11 cellular contexts compared by ENCODE assay signal in the genomic region with DNA sequence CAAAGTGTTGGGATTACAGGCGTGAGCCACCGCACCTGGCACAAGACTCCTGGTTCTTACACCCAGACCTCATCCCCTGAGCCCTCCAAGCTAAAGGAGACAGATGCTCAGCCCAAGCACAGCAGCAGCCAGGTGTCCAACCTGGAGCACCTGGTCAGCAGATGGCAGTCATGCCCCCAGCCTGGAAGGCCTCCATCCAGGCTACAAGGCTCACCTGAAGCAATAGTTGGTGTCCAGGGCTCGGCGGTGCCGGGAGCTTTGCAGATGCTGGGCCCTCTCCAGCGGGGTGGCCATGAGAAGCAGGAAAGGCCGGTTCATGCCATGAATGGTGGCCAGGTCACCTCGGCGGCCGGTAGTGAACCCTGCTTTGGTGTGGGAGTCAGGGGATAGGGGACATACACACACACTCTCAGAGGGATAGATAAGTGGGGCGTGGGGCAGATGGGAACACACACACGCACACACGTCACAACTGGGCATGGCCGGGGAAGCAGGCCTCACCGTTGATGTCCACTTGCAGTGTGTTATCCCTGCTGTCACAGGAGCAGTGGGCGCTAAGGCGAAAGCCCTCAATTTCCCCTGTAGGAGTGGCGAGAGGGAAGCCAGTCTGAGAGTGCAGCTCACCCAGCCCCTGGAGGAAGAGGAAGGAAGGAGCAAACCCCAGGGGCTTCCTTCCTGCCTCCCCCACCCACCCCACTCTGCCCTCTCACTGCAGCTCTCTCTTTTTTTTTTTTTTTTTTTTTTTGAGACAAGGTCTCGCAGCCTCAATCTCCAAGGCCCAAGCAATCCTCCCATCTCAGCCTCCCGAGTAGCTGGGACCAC. TPM values are rescaled to one million over a fixed set of nuclear protein-coding genes. Genes with fewer than 3 reads are reported as not detected.
DNase-seq lines count a peak whose midpoint lies in the region; ATAC-seq and TF ChIP-seq lines count a peak whose summit lies in the region.
"Had no signal": no experiment of that assay in that cellular context is flagged by ENCODE, and none has a peak within 500 bp of the region (broad histone marks: within the 10 kb centered on the region; RNA-seq: fewer than 3 reads in every experiment).

No MANE protein-coding gene starts in this region.

- no peak overlapping the region for H3K9ac ChIP-seq in endodermal cell (ENCODE audit: extremely low read depth, low read length, poor library complexity, severe bottlenecking)

- peak in 1 of 2 donors; percentile 13 for ATAC-seq in activated T-cell treated with anti-CD3 and anti-CD28 coated beads, Interleukin-2, amount 50 U/mL, for 72 hours (replicated peaks in 1 of 2)
- no peak for ATAC-seq in GM18517 (IDR thresholded peaks at IDR 0.05; ENCODE audit: unreplicated experiment)
- no peak for ATAC-seq in GM21360 (IDR thresholded peaks at IDR 0.05; ENCODE audit: unreplicated experiment)

- DNase-seq in activated T-cell treated with anti-CD3 and anti-CD28 coated beads, Interleukin-2, amount 50 U/mL, for 72 hours: no peak
- no peak for DNase-seq in activated T-cell treated with anti-CD3 and anti-CD28 coated beads, Interleukin-2, amount 50 U/mL, for 48 hours
- peak; percentile 39 for DNase-seq in NCI-H69 (lab: John Stamatoyannopoulos, UW)
- peak; percentile 72 for DNase-seq in endodermal cell
- DNase-seq in spleen: peak; percentile 82
- DNase-seq in MG63: no peak
- DNase-seq: brain microvascular endothelial cell, Karpas-422, left cardiac atrium had no signal

- H3K9me3 ChIP-seq in endodermal cell (ENCODE audit: control insufficient read depth, low read length) (no peaks in the 10 kb centered on the region), spleen (no peaks in the 10 kb centered on the region), MG63 (no peaks in the 10 kb centered on the region)

- intact Hi-C loops in spleen (cut with DNase I; ENCODE audit: low total_unique reads): no loop called here

- peaks cover 27% of the 10 kb centered on the region for H3K4me1 Mint-ChIP-seq in activated T-cell treated with anti-CD3 and anti-CD28 coated beads, Interleukin-2, amount 50 U/mL, for 72 hours (ENCODE audit: low read depth)
- no peaks in the 10 kb centered on the region for H3K4me1 Mint-ChIP-seq in endodermal cell

- H3K4me1 ChIP-seq in endodermal cell (ENCODE audit: control insufficient read depth, insufficient read depth, low read length): no peaks in the 10 kb centered on the region
- peaks cover 7 to 100% (median 34%) of the 10 kb centered on the region in 6 donors for H3K4me1 ChIP-seq in spleen

- no peak overlapping the region for H3K27ac ChIP-seq in endodermal cell (ENCODE audit: low read depth, low read length)
- peak overlapping the region in 7 of 8 donors; percentile 39 to 80 (median 56) for H3K27ac ChIP-seq in spleen
- H3K27ac ChIP-seq: brain microvascular endothelial cell had no signal

- TF ChIP-seq POLR2A in spleen (IDR thresholded peaks at IDR 0.05): no peak

- TF ChIP-seq CTCF in endodermal cell (conservative IDR thresholded peaks at IDR 0.05) (peak; percentile 60), spleen (IDR thresholded peaks at IDR 0.05 in 8 of 11, conservative IDR thresholded peaks at IDR 0.05 in 3 of 11) (peak in 1 of 11 experiments; percentile 12)

- H3K9me3 Mint-ChIP-seq in activated T-cell treated with anti-CD3 and anti-CD28 coated beads, Interleukin-2, amount 50 U/mL, for 72 hours: no peaks in the 10 kb centered on the region
- no peaks in the 10 kb centered on the region for H3K9me3 Mint-ChIP-seq in endodermal cell

- H3K36me3 ChIP-seq in endodermal cell (ENCODE audit: control insufficient read depth, insufficient read depth, low read length) (peaks cover 55% of the 10 kb centered on the region), spleen (peaks cover 4 to 100% (median 88%) of the 10 kb centered on the region in 6 donors), MG63 (peaks cover 89% of the 10 kb centered on the region)

- no peaks in the 10 kb centered on the region for H3K27me3 Mint-ChIP-seq in activated T-cell treated with anti-CD3 and anti-CD28 coated beads, Interleukin-2, amount 50 U/mL, for 72 hours (ENCODE audit: low read depth)
- no peaks in the 10 kb centered on the region for H3K27me3 Mint-ChIP-seq in endodermal cell (ENCODE audit: insufficient read depth)

- no peaks in the 10 kb centered on the region for H3K27me3 ChIP-seq in endodermal cell (ENCODE audit: control insufficient read depth, insufficient read depth, low read length, poor library complexity, severe bottlenecking)
- no peaks in the 10 kb centered on the region for H3K27me3 ChIP-seq in spleen (replicated peaks in 1 of 7)
- H3K27me3 ChIP-seq in MG63: no peaks in the 10 kb centered on the region
- H3K27me3 ChIP-seq: brain microvascular endothelial cell had no signal

- H3K36me3 Mint-ChIP-seq in activated T-cell treated with anti-CD3 and anti-CD28 coated beads, Interleukin-2, amount 50 U/mL, for 72 hours (ENCODE audit: insufficient read depth in 2 of 2): peaks cover 5 to 33% of the 10 kb centered on the region in 2 donors
- peaks cover 52% of the 10 kb centered on the region for H3K36me3 Mint-ChIP-seq in endodermal cell (ENCODE audit: low read depth)

- H3K27ac Mint-ChIP-seq in activated T-cell treated with anti-CD3 and anti-CD28 coated beads, Interleukin-2, amount 50 U/mL, for 72 hours: peak overlapping the region; percentile 51
- H3K27ac Mint-ChIP-seq in endodermal cell: peak overlapping the region; percentile 30

- H3K4me3 ChIP-seq in endodermal cell (ENCODE audit: low read length) (no peak overlapping the region), spleen (peak overlapping the region in 3 of 8 donors; percentile 7 to 38 (median 10)), MG63 (no peak overlapping the region)

- H3K4me3 Mint-ChIP-seq in activated T-cell treated with anti-CD3 and anti-CD28 coated beads, Interleukin-2, amount 50 U/mL, for 72 hours: no peak overlapping the region
- H3K4me3 Mint-ChIP-seq in endodermal cell: no peak overlapping the region

- 96% methylated on average over 5 to 20 of the region's 20 CpGs for WGBS in endodermal cell (ENCODE audit: insufficient coverage in 1 of 2, insufficient read length in 1 of 2), 2 experiments
- 69 to 78% (median 75%) methylated on average over 18 to 20 of the region's 20 CpGs for WGBS in spleen, 5 donors

RNA-seq across cellular contexts. Expression of a gene that starts 11.8 kb away (rescaled TPM):
- 10 to 100 TPM; 93.5 to 94.2 TPM for total RNA-seq in activated T-cell treated with anti-CD3 and anti-CD28 coated beads, Interleukin-2, amount 50 U/mL, for 72 hours
- total RNA-seq in endodermal cell (10 to 100 TPM; 56.3 to 60.1 TPM), spleen (100 to 1,000 TPM in 6 of 7 donors, 10 to 100 TPM in 1; 79.3 to 147 (median 130) TPM)
- polyA plus RNA-seq in endodermal cell (2013, experiment 1 of 2): 21.7 TPM
- polyA plus RNA-seq in endodermal cell (2013, experiment 2 of 2): 26.9 TPM
- 10 to 100 TPM; 23.0 to 56.0 (median 25.2) TPM for polyA plus RNA-seq in spleen
- 5.6 and 8.6 TPM in 2 replicates for total RNA-seq in MG63 (2014; rRNA removed; shearing (Covaris generic); ENCODE audit: low replicate concordance)

RNA-seq across cellular contexts. Expression of a gene that starts 22.1 kb away (rescaled TPM):
- total RNA-seq in activated T-cell treated with anti-CD3 and anti-CD28 coated beads, Interleukin-2, amount 50 U/mL, for 72 hours: 1 to 10 TPM; 6.4 to 7.7 TPM
- total RNA-seq in endodermal cell (1 to 10 TPM; 4.5 to 6.2 TPM), spleen (10 to 100 TPM in 1 of 7 donors, 1 to 10 TPM in 6; 7.5 to 10.2 (median 8.4) TPM)
- polyA plus RNA-seq in endodermal cell (2013, experiment 1 of 2): 8.9 TPM
- 12.0 TPM for polyA plus RNA-seq in endodermal cell (2013, experiment 2 of 2)
- 10 to 100 TPM in 2 of 3 donors, 1 to 10 TPM in 1; 8.6 to 11.9 (median 10.5) TPM for polyA plus RNA-seq in spleen
- total RNA-seq in MG63 (2014; rRNA removed; shearing (Covaris generic); ENCODE audit: low replicate concordance): 2.4 and 31.0 TPM in 2 replicates

RNA-seq across cellular contexts. Expression of a gene that starts 31.9 kb away (rescaled TPM):
- 10 to 100 TPM; 28.8 to 33.4 TPM for total RNA-seq in activated T-cell treated with anti-CD3 and anti-CD28 coated beads, Interleukin-2, amount 50 U/mL, for 72 hours
- total RNA-seq in endodermal cell (10 to 100 TPM; 38.4 to 44.6 TPM), spleen (10 to 100 TPM; 20.5 to 38.2 (median 29.7) TPM)
- 33.6 TPM for polyA plus RNA-seq in endodermal cell (2013, experiment 1 of 2)
- 29.5 TPM for polyA plus RNA-seq in endodermal cell (2013, experiment 2 of 2)
- polyA plus RNA-seq in spleen: 10 to 100 TPM; 12.7 to 18.9 (median 14.5) TPM
- total RNA-seq in MG63 (2014; rRNA removed; shearing (Covaris generic); ENCODE audit: low replicate concordance): 2.8 and 22.3 TPM in 2 replicates

RNA-seq across cellular contexts. Expression of a gene that starts 34.5 kb away (rescaled TPM):
- total RNA-seq in activated T-cell treated with anti-CD3 and anti-CD28 coated beads, Interleukin-2, amount 50 U/mL, for 72 hours: 10 to 100 TPM; 12.3 to 12.8 TPM
- total RNA-seq in endodermal cell (10 to 100 TPM in 1 of 2 donors, 1 to 10 TPM in 1; 5.7 to 16.5 TPM), spleen (10 to 100 TPM; 19.3 to 62.0 (median 23.5) TPM)
- polyA plus RNA-seq in endodermal cell (2013, experiment 1 of 2): 8.9 TPM
- 10.4 TPM for polyA plus RNA-seq in endodermal cell (2013, experiment 2 of 2)
- 10 to 100 TPM; 13.4 to 37.1 (median 34.4) TPM for polyA plus RNA-seq in spleen
- total RNA-seq in MG63 (2014; rRNA removed; shearing (Covaris generic); ENCODE audit: low replicate concordance): 0.64 and 1.5 TPM in 2 replicates

RNA-seq across cellular contexts. Expression of a gene that starts 55.3 kb away (rescaled TPM):
- 10 to 100 TPM; 30.3 to 30.7 TPM for total RNA-seq in activated T-cell treated with anti-CD3 and anti-CD28 coated beads, Interleukin-2, amount 50 U/mL, for 72 hours
- total RNA-seq in endodermal cell (10 to 100 TPM; 15.7 to 23.6 TPM), spleen (10 to 100 TPM; 10.1 to 21.0 (median 14.0) TPM)
- 21.9 TPM for polyA plus RNA-seq in endodermal cell (2013, experiment 1 of 2)
- 19.8 TPM for polyA plus RNA-seq in endodermal cell (2013, experiment 2 of 2)
- 10 to 100 TPM; 32.1 to 53.8 (median 42.3) TPM for polyA plus RNA-seq in spleen
- 64.6 and 95.3 TPM in 2 replicates for total RNA-seq in MG63 (2014; rRNA removed; shearing (Covaris generic); ENCODE audit: low replicate concordance)

Comparison
In these comparisons a context has a peak if more than half of its experiments do, and no peak if none do; other contexts are left out.
1. DNase-seq: peak in NCI-H69 (single experiment), endodermal cell (single experiment) and spleen (single experiment); none in activated T-cell treated with anti-CD3 and anti-CD28 coated beads, Interleukin-2, amount 50 U/mL, for 72 hours (0 of 2), activated T-cell treated with anti-CD3 and anti-CD28 coated beads, Interleukin-2, amount 50 U/mL, for 48 hours (0 of 2) and MG63 (single experiment).